ENCODE assay signal across 8 cellular contexts in the genomic region with DNA sequence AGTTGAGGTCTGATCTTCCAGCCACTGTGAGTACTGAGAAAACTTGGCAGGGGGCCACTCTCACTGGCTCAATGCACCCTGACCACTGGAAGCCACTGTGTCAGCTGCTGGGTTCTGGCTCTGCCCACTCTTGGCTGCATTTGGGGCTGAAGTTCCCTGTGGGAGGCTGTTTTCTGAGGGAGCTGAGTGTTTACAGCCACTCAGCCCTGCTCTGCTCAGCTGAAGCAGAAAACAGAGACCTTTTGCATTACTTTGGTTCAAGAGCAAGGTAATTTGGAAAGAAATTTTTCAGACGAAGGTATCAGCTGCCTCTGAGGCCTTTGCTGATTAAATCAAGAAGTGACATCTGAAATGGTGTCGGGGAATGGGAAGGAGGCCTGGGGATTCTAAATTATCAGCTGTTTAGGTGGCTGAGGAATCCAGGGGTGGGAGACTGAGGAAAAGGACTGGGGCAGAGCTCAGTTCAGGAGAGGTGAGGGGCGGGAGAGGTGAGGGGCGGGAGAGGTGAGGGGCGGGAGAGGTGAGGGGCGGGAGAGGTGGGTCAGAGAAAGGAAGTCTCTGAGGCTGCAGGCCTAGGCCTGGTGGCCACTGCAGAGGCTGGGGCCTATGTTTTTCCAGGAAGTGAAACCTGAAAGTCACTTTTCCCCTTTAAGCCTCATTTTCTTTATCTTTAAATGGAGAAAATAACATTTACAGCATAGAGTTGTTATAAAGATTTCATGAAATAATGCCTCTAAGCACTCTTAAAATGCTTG. TPM values are rescaled to one million over a fixed set of nuclear protein-coding genes. Genes with fewer than 3 reads are reported as not detected.
A peak's percentile ranks its signal among the peaks of the same experiment; 100 is the strongest.
DNase-seq lines count a peak whose midpoint lies in the region; ATAC-seq and TF ChIP-seq lines count a peak whose summit lies in the region.

A gene with protein sequence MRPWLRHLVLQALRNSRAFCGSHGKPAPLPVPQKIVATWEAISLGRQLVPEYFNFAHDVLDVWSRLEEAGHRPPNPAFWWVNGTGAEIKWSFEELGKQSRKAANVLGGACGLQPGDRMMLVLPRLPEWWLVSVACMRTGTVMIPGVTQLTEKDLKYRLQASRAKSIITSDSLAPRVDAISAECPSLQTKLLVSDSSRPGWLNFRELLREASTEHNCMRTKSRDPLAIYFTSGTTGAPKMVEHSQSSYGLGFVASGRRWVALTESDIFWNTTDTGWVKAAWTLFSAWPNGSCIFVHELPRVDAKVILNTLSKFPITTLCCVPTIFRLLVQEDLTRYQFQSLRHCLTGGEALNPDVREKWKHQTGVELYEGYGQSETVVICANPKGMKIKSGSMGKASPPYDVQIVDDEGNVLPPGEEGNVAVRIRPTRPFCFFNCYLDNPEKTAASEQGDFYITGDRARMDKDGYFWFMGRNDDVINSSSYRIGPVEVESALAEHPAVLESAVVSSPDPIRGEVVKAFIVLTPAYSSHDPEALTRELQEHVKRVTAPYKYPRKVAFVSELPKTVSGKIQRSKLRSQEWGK (plus strand): TSS at position 137 of the 755 bp plus-strand sequence. CDS start 1,951 bp downstream, outside the sequence.

- POLR2A ChIA-PET in GM10248 (lab: Yijun Ruan, JAX), result no interaction called here

- peaks cover 5% of the 10 kb centered on the region for H3K4me1 Mint-ChIP-seq in nephron
- no peaks in the 10 kb centered on the region for H3K4me1 Mint-ChIP-seq in natural killer cell treated with Interleukin-12 subunit alpha and Interleukin-12 subunit beta and Interleukin-15 and Interleukin-18, amount 100 ng/mL, for 72 hours (ENCODE audit: low read depth in 2 of 2)

- no peak for TF ChIP-seq CTCF in GM10248 (IDR thresholded peaks at IDR 0.05; ENCODE audit: control extremely low read depth, extremely low read depth, low read depth, missing control alignments)
- no peak for TF ChIP-seq CTCF in nephron (IDR thresholded peaks at IDR 0.05; ENCODE audit: unreplicated experiment in 3 of 3)

- H3K27me3 Mint-ChIP-seq in nephron (ENCODE audit: low read depth), result peaks cover 3% of the 10 kb centered on the region
- H3K27me3 Mint-ChIP-seq in natural killer cell treated with Interleukin-12 subunit alpha and Interleukin-12 subunit beta and Interleukin-15 and Interleukin-18, amount 100 ng/mL, for 72 hours, result peaks cover 5% of the 10 kb centered on the region in 2 donors

- no peak within 1 kb of the TSS for H3K4me3 Mint-ChIP-seq in nephron
- no peak within 1 kb of the TSS for H3K4me3 Mint-ChIP-seq in natural killer cell treated with Interleukin-12 subunit alpha and Interleukin-12 subunit beta and Interleukin-15 and Interleukin-18, amount 100 ng/mL, for 72 hours

- H3K27ac Mint-ChIP-seq in nephron, result peak within 1 kb of the TSS; percentile 45 to 57 (median 50)
- no peak within 1 kb of the TSS for H3K27ac Mint-ChIP-seq in natural killer cell treated with Interleukin-12 subunit alpha and Interleukin-12 subunit beta and Interleukin-15 and Interleukin-18, amount 100 ng/mL, for 72 hours

- ATAC-seq in HG03196 (IDR thresholded peaks at IDR 0.05; ENCODE audit: unreplicated experiment) (peak; percentile 25), HG03108 (IDR thresholded peaks at IDR 0.05; ENCODE audit: unreplicated experiment) (no peak), HG02840 (IDR thresholded peaks at IDR 0.05; ENCODE audit: low FRiP score, unreplicated experiment) (no peak)
- no peak for ATAC-seq in natural killer cell treated with Interleukin-12 subunit alpha and Interleukin-12 subunit beta and Interleukin-15 and Interleukin-18, amount 100 ng/mL, for 72 hours

- DNase-seq in GM10248 (ENCODE audit: extremely low spot score) (peak; percentile 33), brain pericyte (ENCODE audit: low read depth, low spot score) (peak; percentile 16)
- DNase-seq in natural killer cell treated with Interleukin-12 subunit alpha and Interleukin-12 subunit beta and Interleukin-15 and Interleukin-18, amount 100 ng/mL, for 72 hours (ENCODE audit: low spot score), result no peak
- no peak for DNase-seq in activated CD4-positive, alpha-beta T cell treated with anti-CD3 and anti-CD28 coated beads, Interleukin-2, amount 50 U/mL, for 48 hours

- no peaks in the 10 kb centered on the region for H3K36me3 Mint-ChIP-seq in nephron (ENCODE audit: low read depth)
- no peaks in the 10 kb centered on the region for H3K36me3 Mint-ChIP-seq in natural killer cell treated with Interleukin-12 subunit alpha and Interleukin-12 subunit beta and Interleukin-15 and Interleukin-18, amount 100 ng/mL, for 72 hours

- CTCF ChIA-PET in GM10248 (lab: Yijun Ruan, JAX), result interaction anchor here (1.1 kb wide), 1 partner anchor 22 kb away, joined by 4 read pairs; no protein-coding TSS in a partner anchor

- H3K9me3 Mint-ChIP-seq in nephron, result no peaks in the 10 kb centered on the region
- H3K9me3 Mint-ChIP-seq in natural killer cell treated with Interleukin-12 subunit alpha and Interleukin-12 subunit beta and Interleukin-15 and Interleukin-18, amount 100 ng/mL, for 72 hours, result no peaks in the 10 kb centered on the region

RNA-seq across cellular contexts. Expression of the gene that starts here (rescaled TPM):
- not detected for total RNA-seq in natural killer cell treated with Interleukin-12 subunit alpha and Interleukin-12 subunit beta and Interleukin-15 and Interleukin-18, amount 100 ng/mL, for 72 hours

Comparison
In these comparisons a context has a peak if more than half of its experiments do, and no peak if none do; other contexts are left out.
1. DNase-seq: peak in GM10248 (single experiment) and brain pericyte (single experiment); none in natural killer cell treated with Interleukin-12 subunit alpha and Interleukin-12 subunit beta and Interleukin-15 and Interleukin-18, amount 100 ng/mL, for 72 hours (single experiment) and activated CD4-positive, alpha-beta T cell treated with anti-CD3 and anti-CD28 coated beads, Interleukin-2, amount 50 U/mL, for 48 hours (0 of 2).
2. H3K27ac Mint-ChIP-seq: peak in nephron (3 of 3); none in natural killer cell treated with Interleukin-12 subunit alpha and Interleukin-12 subunit beta and Interleukin-15 and Interleukin-18, amount 100 ng/mL, for 72 hours (0 of 2).